17 cellular contexts compared by ENCODE assay signal in genomic region chr12:27608890-27609289, GRCh38.
DNase-seq lines count a peak whose midpoint lies in the region; ATAC-seq and TF ChIP-seq lines count a peak whose summit lies in the region.
"Had no signal": no experiment of that assay in that cellular context is flagged by ENCODE, and none has a peak within 500 bp of the region (broad histone marks: within the 10 kb centered on the region; RNA-seq: fewer than 3 reads in every experiment).

No MANE protein-coding gene starts in this region.

- TF ChIP-seq CTCF in AG10803 (conservative IDR thresholded peaks at IDR 0.05; ENCODE audit: low read length) (no peak), stomach (IDR thresholded peaks at IDR 0.05) (no peak)

- intact Hi-C loops in right cardiac atrium (cut with DNase I) (no loop called here), stomach (cut with DNase I; ENCODE audit: low total_unique reads) (no loop called here)

- no peak for TF ChIP-seq POLR2A in stomach (IDR thresholded peaks at IDR 0.05)

- H3K4me3 ChIP-seq in AG10803 (ENCODE audit: low read length) (peak overlapping the region; percentile 52), right cardiac atrium (ENCODE audit: low read length) (peak overlapping the region; percentile 26), stomach (peak overlapping the region in 3 of 4 donors; percentile 7 to 24 (median 14))
- H3K4me3 ChIP-seq: gastrocnemius medialis had no signal

- H3K36me3 ChIP-seq in stomach = no peaks in the 10 kb centered on the region
- H3K36me3 ChIP-seq: gastrocnemius medialis had no signal

- H3K4me1 ChIP-seq in right cardiac atrium (ENCODE audit: control insufficient read depth, insufficient read depth, low read length) (peaks cover 5% of the 10 kb centered on the region), stomach (peaks cover 16 to 71% (median 46%) of the 10 kb centered on the region in 4 donors)

- DNase-seq in AG10803 (ENCODE audit: low read depth) (no peak), right cardiac atrium (peak in 2 of 3 donors; percentile 61 to 66), stomach (no peak), NCI-H774 (lab: John Stamatoyannopoulos, UW) (no peak), T-helper 2 cell (no peak), hypothalamus (lab: John Stamatoyannopoulos, UW) (no peak)
- DNase-seq: activated naive CD4-positive, alpha-beta T cell treated with Interleukin-2 at 50 U/mL for 16 hours; activated T-cell treated with anti-CD3 and anti-CD28 coated beads for 4 hours; CD8-positive, alpha-beta memory T cell; DMS79; gastrocnemius medialis; NCI-H1930; NCI-H446 treated with DMSO at 0.1 percent for 48 hours; stimulated activated CD4-positive, alpha-beta T cell treated with anti-CD3 and anti-CD28 coated beads, Interleukin-4, amount 100 ng/mL, for 4 hours; substantia nigra had no signal

- ATAC-seq in right cardiac atrium = peak in 1 of 2 donors; percentile 58
- no peak for ATAC-seq in GM19455 (IDR thresholded peaks at IDR 0.05; ENCODE audit: unreplicated experiment)
- ATAC-seq: gastrocnemius medialis had no signal

- no peak for TF ChIP-seq EP300 in stomach (IDR thresholded peaks at IDR 0.05)

- no peaks in the 10 kb centered on the region for H3K27me3 ChIP-seq in right cardiac atrium (ENCODE audit: control insufficient read depth, insufficient read depth)
- H3K27me3 ChIP-seq in stomach = no peaks in the 10 kb centered on the region
- H3K27me3 ChIP-seq: gastrocnemius medialis had no signal

- 73% methylated on average over 8 of the region's 8 CpGs for WGBS in right cardiac atrium
- 64 to 87% (median 83%) methylated on average over 8 of the region's 8 CpGs for WGBS in stomach, 5 donors

- H3K27ac ChIP-seq in angular gyrus (ENCODE audit: low read depth, low read length) (peak overlapping the region; percentile 44), right cardiac atrium (ENCODE audit: low read length) (no peak overlapping the region), stomach (peak overlapping the region in 3 of 5 donors; percentile 50 to 66 (median 52))
- H3K27ac ChIP-seq: gastrocnemius medialis had no signal

- H3K9me3 ChIP-seq in right cardiac atrium (ENCODE audit: control insufficient read depth, low read length) (no peaks in the 10 kb centered on the region), stomach (no peaks in the 10 kb centered on the region)
- H3K9me3 ChIP-seq: gastrocnemius medialis had no signal

Comparison
In these comparisons a context has a peak if more than half of its experiments do, and no peak if none do; other contexts are left out.
1. DNase-seq: peak in right cardiac atrium (2 of 3); none in AG10803 (single experiment), stomach (single experiment), NCI-H774 (single experiment), T-helper 2 cell (0 of 5) and hypothalamus (0 of 51).
2. Peak in every context shown above with its lines, with median percentiles within 50 percentile points of each other: H3K4me3 ChIP-seq.